In genomic region chr7:1513657-1514095, GRCh38 we compare ENCODE assay signal across 10 cellular contexts. TPM values are rescaled to one million over a fixed set of nuclear protein-coding genes. Genes with fewer than 3 reads are reported as not detected.
DNase-seq lines count a peak whose midpoint lies in the region; ATAC-seq and TF ChIP-seq lines count a peak whose summit lies in the region.
"Had no signal": no experiment of that assay in that cellular context is flagged by ENCODE, and none has a peak within 500 bp of the region (broad histone marks: within the 10 kb centered on the region; RNA-seq: fewer than 3 reads in every experiment).

No MANE protein-coding gene starts in this region.

- H3K27me3 ChIP-seq in heart left ventricle = no peaks in the 10 kb centered on the region

- H3K27ac ChIP-seq in heart left ventricle = peak overlapping the region; percentile 87 to 100 (median 98)

- H3K27ac Mint-ChIP-seq in T-helper 17 cell = peak overlapping the region; percentile 24
- H3K27ac Mint-ChIP-seq in endothelial cell (ENCODE audit: unreplicated experiment) = no peak overlapping the region

- H3K36me3 Mint-ChIP-seq in T-helper 17 cell (ENCODE audit: low read depth) (no peaks in the 10 kb centered on the region), endothelial cell (ENCODE audit: low read depth, unreplicated experiment) (no peaks in the 10 kb centered on the region)

- peaks cover 9% of the 10 kb centered on the region for H3K4me1 Mint-ChIP-seq in T-helper 17 cell
- no peaks in the 10 kb centered on the region for H3K4me1 Mint-ChIP-seq in endothelial cell (ENCODE audit: unreplicated experiment)

- H3K4me1 ChIP-seq in heart left ventricle = peaks cover 0 to 30% (median 22%) of the 10 kb centered on the region in 12 donors

- TF ChIP-seq CTCF in heart left ventricle (IDR thresholded peaks at IDR 0.05) = no peak
- no peak for TF ChIP-seq CTCF in endothelial cell (IDR thresholded peaks at IDR 0.05; ENCODE audit: unreplicated experiment)

- no peaks in the 10 kb centered on the region for H3K9me3 Mint-ChIP-seq in endothelial cell (ENCODE audit: unreplicated experiment)

- peak; percentile 82 for DNase-seq in CD1c-positive myeloid dendritic cell (ENCODE audit: extremely low spot score)
- no peak for DNase-seq in T-helper 17 cell
- peak; percentile 70 to 87 (median 80) for DNase-seq in heart left ventricle
- peak in 6 of 10 donors; percentile 12 to 91 (median 56) for DNase-seq in posterior cingulate gyrus
- DNase-seq in dedifferentiated amniotic fluid mesenchymal stem cell (ENCODE audit: extremely low spot score) = no peak
- no peak for DNase-seq in endothelial cell (ENCODE audit: low spot score)
- DNase-seq in globus pallidus (ENCODE audit: low spot score) = no peak
- no peak for DNase-seq in activated CD8-positive, alpha-beta memory T cell treated with anti-CD3 and anti-CD28 coated beads, Interleukin-2, amount 50 U/mL, for 48 hours
- DNase-seq: COR-L47, NCI-H510A had no signal

- ATAC-seq in T-helper 17 cell (no peak), heart left ventricle (peak; percentile 56 to 88 (median 73))

- intact Hi-C loops in heart left ventricle (cut with DNase I) = loop anchor here in 1 of 10 donors (5.0 kb wide), 1 partner anchor 44 kb away; the partner anchor contains the start of gene TMEM184A
- intact Hi-C loops in posterior cingulate gyrus (cut with DNase I) = no loop called here

- WGBS in heart left ventricle, 4 donors = 5 to 12% (median 9%) methylated on average over 18 to 20 of the region's 20 CpGs

- H3K4me3 Mint-ChIP-seq in T-helper 17 cell = no peak overlapping the region
- H3K4me3 Mint-ChIP-seq in endothelial cell (ENCODE audit: unreplicated experiment) = no peak overlapping the region

- H3K9me3 ChIP-seq in T-helper 17 cell (ENCODE audit: control insufficient read depth, low read length, poor library complexity, severe bottlenecking) (no peaks in the 10 kb centered on the region), heart left ventricle (no peaks in the 10 kb centered on the region)

- no peaks in the 10 kb centered on the region for H3K36me3 ChIP-seq in heart left ventricle

- no peak for TF ChIP-seq POLR2A in heart left ventricle (IDR thresholded peaks at IDR 0.05)

- no peaks in the 10 kb centered on the region for H3K27me3 Mint-ChIP-seq in T-helper 17 cell
- H3K27me3 Mint-ChIP-seq in endothelial cell (ENCODE audit: unreplicated experiment) = peaks cover 2% of the 10 kb centered on the region

- peak overlapping the region in 8 of 12 donors; percentile 18 to 39 (median 30) for H3K4me3 ChIP-seq in heart left ventricle

RNA-seq across cellular contexts. Expression of gene INTS1, which starts 9.5 kb away (rescaled TPM):
- total RNA-seq in T-helper 17 cell (10 to 100 TPM; 88.2 to 89.4 TPM), heart left ventricle (10 to 100 TPM; 35.5 to 67.4 (median 45.3) TPM), endothelial cell (ENCODE audit: unreplicated experiment) (109 TPM)
- polyA plus RNA-seq in heart left ventricle = 10 to 100 TPM; 41.9 to 46.0 TPM

RNA-seq across cellular contexts. Expression of gene MAFK, which starts 16.8 kb away (rescaled TPM):
- 10 to 100 TPM; 55.8 to 56.4 TPM for total RNA-seq in T-helper 17 cell
- total RNA-seq in heart left ventricle = 100 to 1,000 TPM in 5 of 9 donors, 10 to 100 TPM in 4; 34.3 to 138 (median 121) TPM
- 100 to 1,000 TPM in 1 of 2 donors, 10 to 100 TPM in 1; 94.8 to 165 TPM for polyA plus RNA-seq in heart left ventricle
- total RNA-seq in endothelial cell (ENCODE audit: unreplicated experiment) = 3.4 TPM

RNA-seq across cellular contexts. Expression of gene TMEM184A, which starts 42.3 kb away (rescaled TPM):
- total RNA-seq in T-helper 17 cell (not detected), heart left ventricle (under 1 TPM; 0.19 to 0.85 (median 0.47) TPM), endothelial cell (ENCODE audit: unreplicated experiment) (0.21 TPM)
- polyA plus RNA-seq in heart left ventricle = under 1 TPM; 0.19 to 0.99 TPM

RNA-seq across cellular contexts. Expression of gene MICALL2, which starts 54.4 kb away (rescaled TPM):
- 1 to 10 TPM; 3.2 to 3.4 TPM for total RNA-seq in T-helper 17 cell
- total RNA-seq in heart left ventricle = 10 to 100 TPM in 2 of 9 donors, 1 to 10 TPM in 7; 2.5 to 18.3 (median 7.3) TPM
- polyA plus RNA-seq in heart left ventricle = 10 to 100 TPM; 10.9 to 12.6 TPM
- 25.0 TPM for total RNA-seq in endothelial cell (ENCODE audit: unreplicated experiment)

RNA-seq across cellular contexts. Expression of gene PSMG3, which starts 56.2 kb away (rescaled TPM):
- total RNA-seq in T-helper 17 cell (10 to 100 TPM; 22.8 to 23.6 TPM), heart left ventricle (10 to 100 TPM in 8 of 9 donors, 1 to 10 TPM in 1; 7.3 to 27.6 (median 13.3) TPM), endothelial cell (ENCODE audit: unreplicated experiment) (20.3 TPM)
- 10 to 100 TPM; 34.3 to 36.5 TPM for polyA plus RNA-seq in heart left ventricle

Comparison
In these comparisons a context has a peak if more than half of its experiments do, and no peak if none do; other contexts are left out.
1. DNase-seq: peak in CD1c-positive myeloid dendritic cell (single experiment), heart left ventricle (5 of 5) and posterior cingulate gyrus (6 of 10); none in T-helper 17 cell (0 of 3), dedifferentiated amniotic fluid mesenchymal stem cell (single experiment), endothelial cell (single experiment), globus pallidus (single experiment) and activated CD8-positive, alpha-beta memory T cell treated with anti-CD3 and anti-CD28 coated beads, Interleukin-2, amount 50 U/mL, for 48 hours (single experiment).